9 cellular contexts compared by ENCODE assay signal in the genomic region with DNA sequence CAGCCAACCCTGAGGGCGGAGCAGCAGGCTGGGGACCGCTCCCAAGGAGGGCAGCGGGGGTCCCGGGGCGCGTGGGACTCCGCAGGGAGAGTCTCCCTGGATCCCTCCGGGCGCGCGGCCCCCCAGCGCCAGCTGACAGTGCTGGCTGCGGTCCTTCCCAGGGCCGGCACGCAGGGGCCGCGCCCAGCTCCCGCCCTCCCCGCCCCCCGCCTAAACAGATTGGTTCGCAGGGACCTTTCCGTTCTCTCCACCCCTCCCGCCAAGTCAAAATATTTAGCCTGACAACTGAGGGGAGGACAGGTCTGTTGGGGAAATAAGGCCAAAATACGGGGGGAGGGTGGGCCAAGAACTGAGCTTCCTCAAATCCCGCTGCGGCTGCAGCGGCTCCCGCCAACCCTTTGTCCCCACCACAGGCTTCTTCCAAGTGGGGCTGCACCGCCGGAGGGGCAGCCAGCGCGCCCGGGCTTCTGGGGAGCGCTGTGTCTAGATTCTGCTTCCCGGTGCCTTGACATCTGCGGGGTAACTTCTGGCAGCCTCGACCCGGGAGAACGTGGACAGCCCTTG. TPM values are rescaled to one million over a fixed set of nuclear protein-coding genes. Genes with fewer than 3 reads are reported as not detected.
DNase-seq lines count a peak whose midpoint lies in the region; ATAC-seq and TF ChIP-seq lines count a peak whose summit lies in the region.
"Had no signal": no experiment of that assay in that cellular context is flagged by ENCODE, and none has a peak within 500 bp of the region (broad histone marks: within the 10 kb centered on the region; RNA-seq: fewer than 3 reads in every experiment).

INSRR (minus strand) TSS at position 159 of the 564 bp plus-strand sequence. CDS start 496 bp downstream, outside the sequence.

- H3K9me3 Mint-ChIP-seq in IgD-negative memory B cell = no peaks in the 10 kb centered on the region
- H3K9me3 Mint-ChIP-seq in central memory CD8-positive, alpha-beta T cell = no peaks in the 10 kb centered on the region
- no peaks in the 10 kb centered on the region for H3K9me3 Mint-ChIP-seq in mesothelial cell of epicardium

- H3K36me3 Mint-ChIP-seq in IgD-negative memory B cell (no peaks in the 10 kb centered on the region), mesothelial cell of epicardium (no peaks in the 10 kb centered on the region)
- H3K36me3 Mint-ChIP-seq in central memory CD8-positive, alpha-beta T cell (ENCODE audit: insufficient read depth) = no peaks in the 10 kb centered on the region

- peaks cover 52% of the 10 kb centered on the region for H3K27me3 Mint-ChIP-seq in IgD-negative memory B cell
- H3K27me3 Mint-ChIP-seq in central memory CD8-positive, alpha-beta T cell = peaks cover 43% of the 10 kb centered on the region
- H3K27me3 Mint-ChIP-seq in mesothelial cell of epicardium (ENCODE audit: low read depth) = peaks cover 74% of the 10 kb centered on the region

- ATAC-seq in central memory CD8-positive, alpha-beta T cell (replicated peaks; ENCODE audit: extremely low read depth, poor library complexity, severe bottlenecking) = no peak
- ATAC-seq in HG03095 (IDR thresholded peaks at IDR 0.05; ENCODE audit: unreplicated experiment) (no peak), HG02884 (IDR thresholded peaks at IDR 0.05; ENCODE audit: unreplicated experiment) (no peak), GM21423 (IDR thresholded peaks at IDR 0.05; ENCODE audit: unreplicated experiment) (no peak)

- TF ChIP-seq CTCF in AG09309 (IDR thresholded peaks at IDR 0.05; ENCODE audit: control insufficient read depth, insufficient read depth, low read depth, low read length, missing control alignments) = no peak
- no peak for TF ChIP-seq CTCF in mesothelial cell of epicardium (IDR thresholded peaks at IDR 0.05; ENCODE audit: unreplicated experiment)

- peak within 1 kb of the TSS; percentile 42 for H3K4me3 ChIP-seq in AG09309 (ENCODE audit: control insufficient read depth, low read depth, low read length)

- no peak within 1 kb of the TSS for H3K27ac Mint-ChIP-seq in IgD-negative memory B cell
- no peak within 1 kb of the TSS for H3K27ac Mint-ChIP-seq in central memory CD8-positive, alpha-beta T cell (ENCODE audit: low read depth)
- H3K27ac Mint-ChIP-seq in mesothelial cell of epicardium = no peak within 1 kb of the TSS

- DNase-seq in AG09309 (ENCODE audit: low read depth) = no peak
- DNase-seq in central memory CD8-positive, alpha-beta T cell (ENCODE audit: low spot score in 2 of 2) = no peak
- no peak for DNase-seq in mesothelial cell of epicardium (ENCODE audit: low spot score in 2 of 2, unreplicated experiment in 2 of 2)
- DNase-seq in AG08396 (ENCODE audit: low spot score) = no peak

- peaks cover 4 to 18% (median 5%) of the 10 kb centered on the region in 3 donors for H3K4me1 Mint-ChIP-seq in IgD-negative memory B cell
- peaks cover 27% of the 10 kb centered on the region for H3K4me1 Mint-ChIP-seq in central memory CD8-positive, alpha-beta T cell
- peaks cover 39% of the 10 kb centered on the region for H3K4me1 Mint-ChIP-seq in mesothelial cell of epicardium

- H3K4me3 Mint-ChIP-seq in IgD-negative memory B cell (peak within 1 kb of the TSS in 3 of 4 donors; percentile 52 to 94 (median 90)), mesothelial cell of epicardium (peak within 1 kb of the TSS; percentile 59)
- H3K4me3 Mint-ChIP-seq in central memory CD8-positive, alpha-beta T cell = peak within 1 kb of the TSS; percentile 69

RNA-seq across cellular contexts. Expression of gene INSRR, which starts in this region (rescaled TPM):
- polyA plus RNA-seq in IgD-negative memory B cell = not detected
- total RNA-seq in mesothelial cell of epicardium = 0.45 to 0.66 TPM (median 0.51 TPM) in 3 replicates
- total RNA-seq: renal cortical epithelial cell had no signal
